In the genomic region with DNA sequence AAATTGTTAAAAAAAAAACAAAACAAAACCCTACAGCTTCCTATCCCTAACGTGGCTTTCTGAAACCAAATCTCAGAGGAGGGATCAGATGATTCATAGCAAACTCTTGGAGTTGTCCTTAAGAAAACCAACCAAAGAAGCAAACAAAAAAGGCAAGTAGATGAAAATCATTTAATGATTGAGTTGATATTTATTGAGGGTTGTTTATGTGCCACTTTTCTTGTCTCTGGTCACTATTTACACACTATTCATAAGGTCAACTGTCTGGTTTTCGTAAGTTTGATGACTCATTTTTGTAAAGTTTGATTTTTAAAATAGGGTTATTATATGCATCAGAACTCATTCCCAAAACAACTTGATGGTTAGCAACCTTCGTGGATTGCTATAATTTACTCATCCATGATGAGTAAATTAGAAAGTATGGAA, we compare ENCODE assay signal across 23 cellular contexts.
DNase-seq lines count a peak whose midpoint lies in the region; ATAC-seq, FAIRE-seq and TF ChIP-seq lines count a peak whose summit lies in the region.
"Had no signal": no experiment of that assay in that cellular context is flagged by ENCODE, and none has a peak within 500 bp of the region (broad histone marks: within the 10 kb centered on the region; RNA-seq: fewer than 3 reads in every experiment).

No MANE protein-coding gene starts in this region.

- ATAC-seq in right cardiac atrium (no peak), left colon (no peak)
- no peak for ATAC-seq in naive thymus-derived CD8-positive, alpha-beta T cell
- ATAC-seq: activated T-helper 17 cell treated with anti-CD3 and anti-CD28 coated beads, Interleukin-2, amount 50 U/mL, for 72 hours had no signal

- H3K27me3 ChIP-seq in left ventricle myocardium inferior (ENCODE audit: low read depth) (no peaks in the 10 kb centered on the region), right cardiac atrium (ENCODE audit: control insufficient read depth, insufficient read depth) (no peaks in the 10 kb centered on the region)
- H3K27me3 ChIP-seq: cardiac muscle cell had no signal

- POLR2A ChIA-PET in naive thymus-derived CD8-positive, alpha-beta T cell (lab: Charles Lee): no interaction called here

- DNase-seq in left ventricle myocardium inferior (no peak), right cardiac atrium (no peak), chondrocyte (ENCODE audit: low spot score) (no peak), left colon (no peak), SKM-1 treated with dmso at 0.1 percent for 144 hours (lab: John Stamatoyannopoulos, UW; ENCODE audit: unreplicated experiment) (no peak), iPS-NIHi7 (ENCODE audit: extremely low spot score) (no peak)
- no peak for DNase-seq in naive thymus-derived CD8-positive, alpha-beta T cell
- DNase-seq: activated CD4-positive, alpha-beta T cell treated with anti-CD3 and anti-CD28 coated beads, Interleukin-2, amount 10 ng/mL, durations not matched to agents 24 days and 14 days; activated naive CD8-positive, alpha-beta T cell treated with anti-CD3 and anti-CD28 coated beads, Interleukin-2, amount 10 ng/mL, durations not matched to agents 7 days and 5 days; CD4-positive, CD25-positive, alpha-beta regulatory T cell; erythroblast; GDM1; GM23248; NCI-H1436; NCI-H748 treated with DMSO at 0.1 percent for 48 hours; nucleus accumbens; SHP77 treated with DMSO at 0.1 percent for 48 hours; stimulated activated CD8-positive, alpha-beta memory T cell treated with anti-CD3 and anti-CD28 coated beads, Interleukin-4, amount 100 ng/mL, for 48 hours; T-helper 1 cell had no signal

- H3K9me3 Mint-ChIP-seq in chondrocyte (ENCODE audit: low read depth): no peaks in the 10 kb centered on the region
- H3K9me3 Mint-ChIP-seq in naive thymus-derived CD8-positive, alpha-beta T cell: peaks cover 0 to 2% (median 0%) of the 10 kb centered on the region in 9 donors
- H3K9me3 Mint-ChIP-seq: activated CD4-positive, alpha-beta T cell treated with anti-CD3 and anti-CD28 coated beads, Interleukin-2, amount 10 ng/mL, durations not matched to agents 24 days and 14 days; activated naive CD8-positive, alpha-beta T cell treated with anti-CD3 and anti-CD28 coated beads, Interleukin-2, amount 10 ng/mL, durations not matched to agents 7 days and 5 days; activated T-helper 17 cell treated with anti-CD3 and anti-CD28 coated beads, Interleukin-2, amount 50 U/mL, for 72 hours; CD4-positive, CD25-positive, alpha-beta regulatory T cell had no signal

- peaks cover 53% of the 10 kb centered on the region for H3K4me1 Mint-ChIP-seq in chondrocyte (ENCODE audit: low read depth)
- H3K4me1 Mint-ChIP-seq in naive thymus-derived CD8-positive, alpha-beta T cell: no peaks in the 10 kb centered on the region
- H3K4me1 Mint-ChIP-seq: activated CD4-positive, alpha-beta T cell treated with anti-CD3 and anti-CD28 coated beads, Interleukin-2, amount 10 ng/mL, durations not matched to agents 24 days and 14 days; activated naive CD8-positive, alpha-beta T cell treated with anti-CD3 and anti-CD28 coated beads, Interleukin-2, amount 10 ng/mL, durations not matched to agents 7 days and 5 days; activated T-helper 17 cell treated with anti-CD3 and anti-CD28 coated beads, Interleukin-2, amount 50 U/mL, for 72 hours; CD4-positive, CD25-positive, alpha-beta regulatory T cell had no signal

- H3K36me3 ChIP-seq in left ventricle myocardium inferior: no peaks in the 10 kb centered on the region
- H3K36me3 ChIP-seq: cardiac muscle cell had no signal

- peak; percentile 72 for FAIRE-seq in islet of Langerhans (lab: Jason Lieb, UNC)
- FAIRE-seq: urothelium cell line had no signal

- H3K9me3 ChIP-seq in left ventricle myocardium inferior (replicated peaks): no peaks in the 10 kb centered on the region
- no peaks in the 10 kb centered on the region for H3K9me3 ChIP-seq in right cardiac atrium (ENCODE audit: control insufficient read depth, low read length)

- 42% methylated on average over 3 of the region's 3 CpGs for WGBS in right cardiac atrium

- TF ChIP-seq CTCF in left ventricle myocardium inferior (IDR thresholded peaks at IDR 0.05; ENCODE audit: borderline replicate concordance) (no peak), chondrocyte (IDR thresholded peaks at IDR 0.05) (no peak)

- H3K27ac Mint-ChIP-seq in chondrocyte (ENCODE audit: unreplicated experiment): peak overlapping the region; percentile 22
- no peak overlapping the region for H3K27ac Mint-ChIP-seq in naive thymus-derived CD8-positive, alpha-beta T cell
- H3K27ac Mint-ChIP-seq: activated CD4-positive, alpha-beta T cell treated with anti-CD3 and anti-CD28 coated beads, Interleukin-2, amount 10 ng/mL, durations not matched to agents 24 days and 14 days; activated naive CD8-positive, alpha-beta T cell treated with anti-CD3 and anti-CD28 coated beads, Interleukin-2, amount 10 ng/mL, durations not matched to agents 7 days and 5 days; activated T-helper 17 cell treated with anti-CD3 and anti-CD28 coated beads, Interleukin-2, amount 50 U/mL, for 72 hours; CD4-positive, CD25-positive, alpha-beta regulatory T cell had no signal

- intact Hi-C loops in left ventricle myocardium inferior (cut with micrococcal nuclease) (no loop called here), right cardiac atrium (cut with DNase I) (no loop called here), left colon (cut with DNase I, micrococcal nuclease) (no loop called here)

- H3K27ac ChIP-seq in left ventricle myocardium inferior (replicated peaks) (peak overlapping the region; percentile 12), right cardiac atrium (ENCODE audit: low read length) (no peak overlapping the region)
- H3K27ac ChIP-seq: cardiac muscle cell, GM23248 had no signal

- no peaks in the 10 kb centered on the region for H3K27me3 Mint-ChIP-seq in chondrocyte (ENCODE audit: low read depth)
- peaks cover 0 to 7% (median 2%) of the 10 kb centered on the region in 5 donors for H3K27me3 Mint-ChIP-seq in naive thymus-derived CD8-positive, alpha-beta T cell
- H3K27me3 Mint-ChIP-seq: CD4-positive, CD25-positive, alpha-beta regulatory T cell had no signal

- H3K4me3 ChIP-seq in left ventricle myocardium inferior: no peak overlapping the region
- H3K4me3 ChIP-seq in right cardiac atrium (ENCODE audit: low read length): no peak overlapping the region
- H3K4me3 ChIP-seq: cardiac muscle cell, GM23248 had no signal

- H3K36me3 Mint-ChIP-seq in chondrocyte (ENCODE audit: low read depth): no peaks in the 10 kb centered on the region
- no peaks in the 10 kb centered on the region for H3K36me3 Mint-ChIP-seq in naive thymus-derived CD8-positive, alpha-beta T cell
- H3K36me3 Mint-ChIP-seq: activated naive CD8-positive, alpha-beta T cell treated with anti-CD3 and anti-CD28 coated beads, Interleukin-2, amount 10 ng/mL, durations not matched to agents 7 days and 5 days; CD4-positive, CD25-positive, alpha-beta regulatory T cell had no signal

- H3K4me1 ChIP-seq in left ventricle myocardium inferior: peaks cover 2% of the 10 kb centered on the region
- no peaks in the 10 kb centered on the region for H3K4me1 ChIP-seq in right cardiac atrium (ENCODE audit: control insufficient read depth, insufficient read depth, low read length)

- no peak overlapping the region for H3K4me3 Mint-ChIP-seq in chondrocyte (ENCODE audit: unreplicated experiment)
- no peak overlapping the region for H3K4me3 Mint-ChIP-seq in naive thymus-derived CD8-positive, alpha-beta T cell
- H3K4me3 Mint-ChIP-seq: activated CD4-positive, alpha-beta T cell treated with anti-CD3 and anti-CD28 coated beads, Interleukin-2, amount 10 ng/mL, durations not matched to agents 24 days and 14 days; activated naive CD8-positive, alpha-beta T cell treated with anti-CD3 and anti-CD28 coated beads, Interleukin-2, amount 10 ng/mL, durations not matched to agents 7 days and 5 days; activated T-helper 17 cell treated with anti-CD3 and anti-CD28 coated beads, Interleukin-2, amount 50 U/mL, for 72 hours; CD4-positive, CD25-positive, alpha-beta regulatory T cell had no signal
